Comparison of ENCODE assay signal across 10 cellular contexts in the genomic region with DNA sequence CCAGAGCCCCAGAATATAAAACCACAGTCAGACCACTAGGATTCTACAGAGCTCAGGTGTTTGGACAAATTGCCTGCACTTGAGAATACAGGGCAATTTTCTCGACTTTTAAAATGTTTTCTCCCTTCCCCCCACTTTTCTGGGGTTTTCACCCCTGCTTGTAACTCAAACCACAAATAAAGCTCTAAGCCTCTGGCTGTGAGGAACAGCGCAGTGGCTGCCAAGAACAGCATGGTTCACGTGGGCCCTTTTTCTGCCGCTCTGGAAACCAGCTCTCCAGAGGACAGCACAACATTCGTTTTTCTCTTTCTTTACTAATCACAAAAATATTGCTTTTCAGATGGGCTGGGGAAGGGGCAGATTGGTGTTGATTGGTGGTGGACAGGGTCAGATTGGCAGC.
DNase-seq lines count a peak whose midpoint lies in the region; ATAC-seq and TF ChIP-seq lines count a peak whose summit lies in the region.
"Had no signal": no experiment of that assay in that cellular context is flagged by ENCODE, and none has a peak within 500 bp of the region (broad histone marks: within the 10 kb centered on the region; RNA-seq: fewer than 3 reads in every experiment).

No MANE protein-coding gene starts in this region.

- no peak overlapping the region for H3K4me2 ChIP-seq in fibroblast of lung (ENCODE audit: extremely low read depth, insufficient read depth, low read length)

- no peak for TF ChIP-seq POLR2A in Peyer's patch (IDR thresholded peaks at IDR 0.05)

- H2AFZ ChIP-seq in fibroblast of lung (ENCODE audit: low read length), result no peak overlapping the region

- H4K20me1 ChIP-seq in fibroblast of lung (ENCODE audit: control insufficient read depth, extremely low read depth, insufficient read depth, low read length), result no peaks in the 10 kb centered on the region

- H3K9ac ChIP-seq in fibroblast of lung (ENCODE audit: insufficient read depth, low read length) (no peak overlapping the region), rectal smooth muscle tissue (ENCODE audit: low read length) (peak overlapping the region; percentile 27)

- ATAC-seq in HG03354 (IDR thresholded peaks at IDR 0.05; ENCODE audit: poor library complexity, severe bottlenecking, unreplicated experiment), result no peak

- H3K36me3 ChIP-seq in Peyer's patch (no peaks in the 10 kb centered on the region), fibroblast of lung (ENCODE audit: control insufficient read depth, insufficient read depth, low read length) (no peaks in the 10 kb centered on the region), rectal smooth muscle tissue (ENCODE audit: control insufficient read depth, insufficient read depth, low read length) (no peaks in the 10 kb centered on the region)

- peak overlapping the region; percentile 15 to 79 (median 56) for H3K27ac ChIP-seq in Peyer's patch
- H3K27ac ChIP-seq in fibroblast of lung (ENCODE audit: insufficient read depth, low read length), result no peak overlapping the region
- no peak overlapping the region for H3K27ac ChIP-seq in rectal smooth muscle tissue (ENCODE audit: low read depth, low read length)
- H3K27ac ChIP-seq: epithelial cell of prostate had no signal

- TF ChIP-seq CTCF in Peyer's patch (IDR thresholded peaks at IDR 0.05), result no peak
- no peak for TF ChIP-seq CTCF in fibroblast of lung (conservative IDR thresholded peaks at IDR 0.05 in 1 of 2, IDR thresholded peaks at IDR 0.05 in 1 of 2; ENCODE audit: low read depth in 1 of 2, low read length in 2 of 2)

- H3K9me3 ChIP-seq in Peyer's patch, result no peaks in the 10 kb centered on the region
- no peaks in the 10 kb centered on the region for H3K9me3 ChIP-seq in fibroblast of lung (ENCODE audit: control insufficient read depth, insufficient read depth, low read depth, low read length)

- H3K4me3 ChIP-seq in Peyer's patch (no peak overlapping the region), fibroblast of lung (replicated peaks in 1 of 4; ENCODE audit: control extremely low read depth in 1 of 4, insufficient read depth in 1 of 4, low read depth in 3 of 4, low read length in 4 of 4) (no peak overlapping the region), rectal smooth muscle tissue (ENCODE audit: low read length) (no peak overlapping the region)

- no peaks in the 10 kb centered on the region for H3K27me3 ChIP-seq in Peyer's patch
- no peaks in the 10 kb centered on the region for H3K27me3 ChIP-seq in fibroblast of lung (ENCODE audit: control insufficient read depth, insufficient read depth, low read length)
- H3K27me3 ChIP-seq in rectal smooth muscle tissue (ENCODE audit: control insufficient read depth, insufficient read depth, low read length), result no peaks in the 10 kb centered on the region

- DNase-seq in Daoy (ENCODE audit: low read depth) (peak; percentile 76), Peyer's patch (no peak), fibroblast of lung (ENCODE audit: low read depth in 2 of 2) (peak; percentile 47 to 70), iPS-NIHi11 (ENCODE audit: low spot score) (no peak), NCI-H2227 treated with DMSO at 0.1 percent for 48 hours (lab: John Stamatoyannopoulos, UW) (no peak), GDM1 (lab: John Stamatoyannopoulos, UW) (no peak)
- DNase-seq: NCI-H1436 treated with DMSO at 0.1 percent for 48 hours had no signal

- H3K4me1 ChIP-seq in Peyer's patch (peaks cover 0 to 52% (median 15%) of the 10 kb centered on the region in 4 donors), fibroblast of lung (ENCODE audit: control insufficient read depth, extremely low read depth, insufficient read depth, low read length) (peaks cover 14% of the 10 kb centered on the region), rectal smooth muscle tissue (ENCODE audit: control insufficient read depth, insufficient read depth, low read length) (no peaks in the 10 kb centered on the region)

- H3K79me2 ChIP-seq in fibroblast of lung (ENCODE audit: control insufficient read depth, insufficient read depth, low read length), result no peaks in the 10 kb centered on the region

Comparison
In these comparisons a context has a peak if more than half of its experiments do, and no peak if none do; other contexts are left out.
1. DNase-seq: peak in Daoy (single experiment) and fibroblast of lung (2 of 2); none in Peyer's patch (0 of 3), iPS-NIHi11 (single experiment), NCI-H2227 treated with DMSO at 0.1 percent for 48 hours (single experiment) and GDM1 (single experiment).
2. H3K27ac ChIP-seq: peak in Peyer's patch (4 of 4); none in fibroblast of lung (single experiment) and rectal smooth muscle tissue (single experiment).